8 cellular contexts compared by ENCODE assay signal in the genomic region with DNA sequence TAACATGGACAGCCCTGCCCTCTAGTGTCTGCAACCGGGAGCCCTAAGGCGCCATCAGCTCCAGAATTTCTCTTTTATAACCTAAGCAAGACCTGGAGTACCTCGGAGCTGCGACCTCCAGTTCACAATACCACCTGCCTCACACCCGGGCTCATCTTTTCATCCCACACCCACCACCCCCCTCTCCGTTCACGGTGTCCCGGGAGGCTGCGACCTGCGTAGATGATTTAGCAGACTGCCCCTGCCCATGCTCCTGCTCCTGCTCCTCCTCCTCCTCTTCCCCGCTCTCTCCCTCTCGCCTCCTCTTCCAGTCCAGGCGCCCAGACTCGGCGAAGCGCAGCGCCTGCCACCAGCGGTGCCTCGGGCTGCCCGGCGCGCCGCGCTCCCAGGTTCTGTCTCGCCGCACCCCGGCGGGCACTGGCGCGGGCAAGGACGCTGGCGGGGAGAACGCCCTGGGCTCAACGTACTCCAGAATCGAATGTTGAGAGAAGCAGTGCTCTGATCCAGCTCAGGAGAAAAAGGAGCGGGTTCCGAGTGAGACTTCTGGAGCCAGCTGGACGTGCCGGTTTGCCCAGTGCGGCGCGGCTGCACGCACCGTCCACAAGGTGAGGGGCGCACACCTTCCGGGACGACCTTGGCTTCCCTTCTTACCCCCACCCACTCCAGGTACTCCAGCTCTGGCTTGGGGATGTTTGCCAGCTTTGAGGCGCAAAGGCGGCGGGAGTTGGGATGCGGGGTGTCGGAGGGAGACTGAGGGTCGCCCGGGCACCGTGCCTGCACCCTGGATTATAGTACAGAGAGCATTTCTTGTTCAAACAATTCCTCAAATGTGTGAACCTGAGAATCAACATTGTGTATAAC. TPM values are rescaled to one million over a fixed set of nuclear protein-coding genes. Genes with fewer than 3 reads are reported as not detected.
DNase-seq lines count a peak whose midpoint lies in the region; ATAC-seq and TF ChIP-seq lines count a peak whose summit lies in the region.

A gene with protein sequence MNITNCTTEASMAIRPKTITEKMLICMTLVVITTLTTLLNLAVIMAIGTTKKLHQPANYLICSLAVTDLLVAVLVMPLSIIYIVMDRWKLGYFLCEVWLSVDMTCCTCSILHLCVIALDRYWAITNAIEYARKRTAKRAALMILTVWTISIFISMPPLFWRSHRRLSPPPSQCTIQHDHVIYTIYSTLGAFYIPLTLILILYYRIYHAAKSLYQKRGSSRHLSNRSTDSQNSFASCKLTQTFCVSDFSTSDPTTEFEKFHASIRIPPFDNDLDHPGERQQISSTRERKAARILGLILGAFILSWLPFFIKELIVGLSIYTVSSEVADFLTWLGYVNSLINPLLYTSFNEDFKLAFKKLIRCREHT (plus strand): TSS at position 310 of the 861 bp plus-strand sequence. CDS start 77,807 bp downstream, outside the sequence.

- H3K27me3 ChIP-seq in psoas muscle (ENCODE audit: insufficient read depth in 3 of 3, low read length in 2 of 3) = peaks cover 0 to 28% (median 0%) of the 10 kb centered on the region in 3 donors

- H3K4me1 ChIP-seq in psoas muscle = no peaks in the 10 kb centered on the region

- DNase-seq in DMS53 (lab: John Stamatoyannopoulos, UW) (peak; percentile 78), GM20000 (ENCODE audit: low spot score) (peak; percentile 70), left cardiac atrium (peak; percentile 22), psoas muscle (peak in 1 of 2 donors; percentile 52), amniotic stem cell (lab: John Stamatoyannopoulos, UW) (no peak)

- no peak within 1 kb of the TSS for H3K27ac ChIP-seq in VCaP
- H3K27ac ChIP-seq in psoas muscle = no peak within 1 kb of the TSS

- H3K4me3 ChIP-seq in psoas muscle = peak within 1 kb of the TSS; percentile 34

- TF ChIP-seq CTCF in GM20000 (IDR thresholded peaks at IDR 0.05; ENCODE audit: extremely low read depth, missing control alignments) (peak; percentile 22), LNCAP (IDR thresholded peaks at IDR 0.05) (peak; percentile 44; the same call in 1 of the 2 replicates), VCaP (conservative IDR thresholded peaks at IDR 0.05) (peak; percentile 78), psoas muscle (IDR thresholded peaks at IDR 0.05) (peak; percentile 21)

- WGBS in psoas muscle, 3 donors = 2 to 3% (median 2%) methylated on average over 53 to 55 of the region's 55 CpGs

- ATAC-seq in left cardiac atrium (peak; percentile 34 to 91), psoas muscle (peak in 1 of 4 donors; percentile 22), GM21825 (IDR thresholded peaks at IDR 0.05; ENCODE audit: unreplicated experiment) (no peak)

- no peaks in the 10 kb centered on the region for H3K9me3 ChIP-seq in psoas muscle

- intact Hi-C loops in left cardiac atrium (cut with DNase I) (no loop called here), psoas muscle (cut with DNase I) (no loop called here)

- no peaks in the 10 kb centered on the region for H3K36me3 ChIP-seq in psoas muscle (ENCODE audit: insufficient read depth in 1 of 2, low read depth in 1 of 2)

RNA-seq across cellular contexts. Expression of the gene that starts here (rescaled TPM):
- total RNA-seq in left cardiac atrium = not detected
- not detected for total RNA-seq in psoas muscle
- not detected for polyA plus RNA-seq in psoas muscle

Comparison
In these comparisons a context has a peak if more than half of its experiments do, and no peak if none do; other contexts are left out.
1. Peak in DNase-seq and ATAC-seq in left cardiac atrium; RNA of the gene not detected or under 1 TPM.
2. CTCF ChIP-seq: peak in every context shown above with its lines; median percentile 78 in VCaP; 44 in LNCAP; 22 in GM20000; 21 in psoas muscle.